In genomic region chr19:36100476-36100875, GRCh38 we compare ENCODE assay signal across 28 cellular contexts. TPM values are rescaled to one million over a fixed set of nuclear protein-coding genes. Genes with fewer than 3 reads are reported as not detected.
DNase-seq lines count a peak whose midpoint lies in the region; ATAC-seq and TF ChIP-seq lines count a peak whose summit lies in the region.
"Had no signal": no experiment of that assay in that cellular context is flagged by ENCODE, and none has a peak within 500 bp of the region (broad histone marks: within the 10 kb centered on the region; RNA-seq: fewer than 3 reads in every experiment).

No MANE protein-coding gene starts in this region.

- H3K27ac Mint-ChIP-seq in activated naive CD4-positive, alpha-beta T cell treated with anti-CD3 and anti-CD28 coated beads, Interleukin-2, amount 10 ng/mL, durations not matched to agents 7 days and 5 days = no peak overlapping the region
- H3K27ac Mint-ChIP-seq: activated naive CD8-positive, alpha-beta T cell treated with anti-CD3 and anti-CD28 coated beads, Interleukin-2, amount 10 ng/mL, durations not matched to agents 7 days and 5 days; activated T-helper 2 cell treated with anti-CD3 and anti-CD28 coated beads, Interferon-gamma antibody, Interleukin-2, Interleukin-4, amounts not matched to agents 10 μg/mL and 5 μg/mL and 100 μg/mL, durations not matched to agents 14 hours and 24 hours and 36 hours; CD4-positive, alpha-beta T cell had no signal

- peak overlapping the region; percentile 65 to 83 (median 71) for H3K4me3 ChIP-seq in skeletal muscle tissue (ENCODE audit: low read length in 3 of 3)
- H3K4me3 ChIP-seq: coronary artery, HAP-1, spleen, transverse colon had no signal

- H3K27me3 ChIP-seq in skeletal muscle tissue (ENCODE audit: control insufficient read depth in 3 of 3, insufficient read depth in 3 of 3, low read length in 3 of 3) = no peaks in the 10 kb centered on the region
- H3K27me3 ChIP-seq: spleen, transverse colon had no signal

- peaks cover 19 to 31% (median 27%) of the 10 kb centered on the region in 3 donors for H3K36me3 ChIP-seq in skeletal muscle tissue (ENCODE audit: control insufficient read depth in 3 of 3, insufficient read depth in 3 of 3, low read length in 3 of 3)
- H3K36me3 ChIP-seq: transverse colon had no signal

- no peaks in the 10 kb centered on the region for H3K4me1 Mint-ChIP-seq in activated naive CD4-positive, alpha-beta T cell treated with anti-CD3 and anti-CD28 coated beads, Interleukin-2, amount 10 ng/mL, durations not matched to agents 7 days and 5 days
- H3K4me1 Mint-ChIP-seq: activated naive CD8-positive, alpha-beta T cell treated with anti-CD3 and anti-CD28 coated beads, Interleukin-2, amount 10 ng/mL, durations not matched to agents 7 days and 5 days had no signal

- no peaks in the 10 kb centered on the region for H3K9me3 ChIP-seq in skeletal muscle tissue (ENCODE audit: control insufficient read depth in 3 of 3, low read length in 3 of 3)
- H3K9me3 ChIP-seq: HAP-1, spleen, transverse colon had no signal

- CTCF ChIA-PET in RWPE1 (lab: Yijun Ruan, JAX) = interaction anchor here (1.1 kb wide), 1 partner anchor 14 kb away, joined by 3 read pairs; no protein-coding TSS in a partner anchor
- CTCF ChIA-PET in activated naive CD4-positive, alpha-beta T cell treated with anti-CD3 and anti-CD28 coated beads, Interleukin-2, amount 10 ng/mL, durations not matched to agents 7 days and 5 days (lab: Charles Lee) = no interaction called here

- POLR2A ChIA-PET in RWPE1 (lab: Yijun Ruan, JAX; ENCODE audit: low non-redundant PET) = no interaction called here

- intact Hi-C loops in left ventricle myocardium superior (cut with micrococcal nuclease) = no loop called here

- TF ChIP-seq CTCF in RWPE1 (conservative IDR thresholded peaks at IDR 0.05; ENCODE audit: low read depth) = no peak

- H3K27ac ChIP-seq in RWPE1 (peak overlapping the region; percentile 32; the same call in 1 of the 2 replicates), skeletal muscle tissue (ENCODE audit: low read depth, low read length) (peak overlapping the region; percentile 84)
- H3K27ac ChIP-seq: coronary artery, transverse colon had no signal

- H3K4me1 ChIP-seq in skeletal muscle tissue (ENCODE audit: control insufficient read depth in 3 of 3, insufficient read depth in 3 of 3, low read length in 3 of 3) = peaks cover 46 to 50% (median 47%) of the 10 kb centered on the region in 3 donors
- H3K4me1 ChIP-seq: HAP-1, transverse colon had no signal

- DNase-seq in RWPE1 (ENCODE audit: low spot score) = no peak
- peak; percentile 82 for DNase-seq in cerebellum (ENCODE audit: low spot score)
- DNase-seq in left ventricle myocardium superior = peak; percentile 89
- DNase-seq in DMS153 treated with DMSO at 0.1 percent for 48 hours (lab: John Stamatoyannopoulos, UW; ENCODE audit: unreplicated experiment) = no peak
- no peak for DNase-seq in superior temporal gyrus (ENCODE audit: extremely low spot score)
- no peak for DNase-seq in activated naive CD4-positive, alpha-beta T cell treated with anti-CD3 and anti-CD28 coated beads, Interleukin-2, amount 10 ng/mL, durations not matched to agents 7 days and 5 days
- DNase-seq: activated CD4-positive, alpha-beta T cell treated with anti-CD3 and anti-CD28 coated beads, Interleukin-2, amount 50 U/mL, for 1 hour; activated CD8-positive, alpha-beta memory T cell treated with anti-CD3 and anti-CD28 coated beads, Interleukin-2, amount 50 U/mL, for 4 hours; activated naive CD8-positive, alpha-beta T cell treated with anti-CD3 and anti-CD28 coated beads, Interleukin-2, amount 10 ng/mL, durations not matched to agents 7 days and 5 days; CD4-positive, alpha-beta T cell; DMS153; GF-D8; KG1; NCI-H146; SHP77; spleen; stimulated activated CD4-positive, alpha-beta T cell treated with anti-CD3 and anti-CD28 coated beads, Interleukin-4, amount 100 ng/mL, for 24 hours; stimulated activated naive CD8-positive, alpha-beta T cell treated with anti-CD3 and anti-CD28 coated beads, Interleukin-15, Interleukin-2, amounts not matched to agents 100 U/mL and 50 U/mL, for 24 hours; SW 1271; transverse colon had no signal

- no peaks in the 10 kb centered on the region for H3K27me3 Mint-ChIP-seq in activated naive CD4-positive, alpha-beta T cell treated with anti-CD3 and anti-CD28 coated beads, Interleukin-2, amount 10 ng/mL, durations not matched to agents 7 days and 5 days
- H3K27me3 Mint-ChIP-seq: activated naive CD8-positive, alpha-beta T cell treated with anti-CD3 and anti-CD28 coated beads, Interleukin-2, amount 10 ng/mL, durations not matched to agents 7 days and 5 days; brain; CD4-positive, alpha-beta T cell had no signal

- peak; percentile 93 for ATAC-seq in left ventricle myocardium superior
- ATAC-seq in HG02870 (IDR thresholded peaks at IDR 0.05; ENCODE audit: unreplicated experiment) = no peak
- ATAC-seq: stimulated activated naive CD8-positive, alpha-beta T cell treated with anti-CD3 and anti-CD28 coated beads, Interleukin-15, Interleukin-2, amounts not matched to agents 100 U/mL and 50 U/mL, for 24 hours had no signal

- no peaks in the 10 kb centered on the region for H3K9me3 Mint-ChIP-seq in activated naive CD4-positive, alpha-beta T cell treated with anti-CD3 and anti-CD28 coated beads, Interleukin-2, amount 10 ng/mL, durations not matched to agents 7 days and 5 days
- H3K9me3 Mint-ChIP-seq: activated naive CD8-positive, alpha-beta T cell treated with anti-CD3 and anti-CD28 coated beads, Interleukin-2, amount 10 ng/mL, durations not matched to agents 7 days and 5 days; activated T-helper 2 cell treated with anti-CD3 and anti-CD28 coated beads, Interferon-gamma antibody, Interleukin-2, Interleukin-4, amounts not matched to agents 10 μg/mL and 5 μg/mL and 100 μg/mL, durations not matched to agents 14 hours and 24 hours and 36 hours; brain; CD4-positive, alpha-beta T cell had no signal

- H3K4me3 Mint-ChIP-seq in activated naive CD4-positive, alpha-beta T cell treated with anti-CD3 and anti-CD28 coated beads, Interleukin-2, amount 10 ng/mL, durations not matched to agents 7 days and 5 days = no peak overlapping the region
- H3K4me3 Mint-ChIP-seq: activated naive CD8-positive, alpha-beta T cell treated with anti-CD3 and anti-CD28 coated beads, Interleukin-2, amount 10 ng/mL, durations not matched to agents 7 days and 5 days; brain; CD4-positive, alpha-beta T cell had no signal

- peaks cover 35% of the 10 kb centered on the region for H3K36me3 Mint-ChIP-seq in activated naive CD4-positive, alpha-beta T cell treated with anti-CD3 and anti-CD28 coated beads, Interleukin-2, amount 10 ng/mL, durations not matched to agents 7 days and 5 days

- peak overlapping the region; percentile 71 to 91 (median 79) for H3K9ac ChIP-seq in skeletal muscle tissue (ENCODE audit: low read depth in 1 of 3, low read length in 3 of 3)

RNA-seq across cellular contexts. Expression of gene OVOL3, which starts 10.5 kb away (rescaled TPM):
- total RNA-seq in cerebellum (not detected), left ventricle myocardium superior (not detected), skeletal muscle tissue (not detected)
- total RNA-seq: activated naive CD8-positive, alpha-beta T cell treated with anti-CD3 and anti-CD28 coated beads, Interleukin-2, amount 10 ng/mL, durations not matched to agents 7 days and 5 days; activated T-helper 2 cell treated with anti-CD3 and anti-CD28 coated beads, Interferon-gamma antibody, Interleukin-2, Interleukin-4, amounts not matched to agents 10 μg/mL and 5 μg/mL and 100 μg/mL, durations not matched to agents 14 hours and 24 hours and 36 hours; CD4-positive, alpha-beta T cell; lower leg skin; OCI-LY7; spleen; transverse colon had no signal

RNA-seq across cellular contexts. Expression of gene POLR2I, which starts 14.2 kb away (rescaled TPM):
- total RNA-seq in cerebellum = 58.7 TPM
- 157 TPM for total RNA-seq in left ventricle myocardium superior
- total RNA-seq in skeletal muscle tissue = 121 TPM

RNA-seq across cellular contexts. Expression of gene TBCB, which starts 14.8 kb away (rescaled TPM):
- 145 TPM for total RNA-seq in cerebellum
- 93.7 TPM for total RNA-seq in left ventricle myocardium superior
- 97.6 TPM for total RNA-seq in skeletal muscle tissue

RNA-seq across cellular contexts. Expression of gene CAPNS1, which starts 39.4 kb away (rescaled TPM):
- total RNA-seq in cerebellum (89.6 TPM), left ventricle myocardium superior (838 TPM), skeletal muscle tissue (195 TPM)

RNA-seq across cellular contexts. Expression of gene WDR62, which starts 45.8 kb away (rescaled TPM):
- 4.4 TPM for total RNA-seq in cerebellum
- 28.7 TPM for total RNA-seq in left ventricle myocardium superior
- 2.1 TPM for total RNA-seq in skeletal muscle tissue

Comparison
In these comparisons a context has a peak if more than half of its experiments do, and no peak if none do; other contexts are left out.
1. DNase-seq: peak in cerebellum (single experiment) and left ventricle myocardium superior (single experiment); none in RWPE1 (single experiment), DMS153 treated with DMSO at 0.1 percent for 48 hours (single experiment), superior temporal gyrus (single experiment) and activated naive CD4-positive, alpha-beta T cell treated with anti-CD3 and anti-CD28 coated beads, Interleukin-2, amount 10 ng/mL, durations not matched to agents 7 days and 5 days (single experiment).